7 cellular contexts compared by ENCODE assay signal in the genomic region with DNA sequence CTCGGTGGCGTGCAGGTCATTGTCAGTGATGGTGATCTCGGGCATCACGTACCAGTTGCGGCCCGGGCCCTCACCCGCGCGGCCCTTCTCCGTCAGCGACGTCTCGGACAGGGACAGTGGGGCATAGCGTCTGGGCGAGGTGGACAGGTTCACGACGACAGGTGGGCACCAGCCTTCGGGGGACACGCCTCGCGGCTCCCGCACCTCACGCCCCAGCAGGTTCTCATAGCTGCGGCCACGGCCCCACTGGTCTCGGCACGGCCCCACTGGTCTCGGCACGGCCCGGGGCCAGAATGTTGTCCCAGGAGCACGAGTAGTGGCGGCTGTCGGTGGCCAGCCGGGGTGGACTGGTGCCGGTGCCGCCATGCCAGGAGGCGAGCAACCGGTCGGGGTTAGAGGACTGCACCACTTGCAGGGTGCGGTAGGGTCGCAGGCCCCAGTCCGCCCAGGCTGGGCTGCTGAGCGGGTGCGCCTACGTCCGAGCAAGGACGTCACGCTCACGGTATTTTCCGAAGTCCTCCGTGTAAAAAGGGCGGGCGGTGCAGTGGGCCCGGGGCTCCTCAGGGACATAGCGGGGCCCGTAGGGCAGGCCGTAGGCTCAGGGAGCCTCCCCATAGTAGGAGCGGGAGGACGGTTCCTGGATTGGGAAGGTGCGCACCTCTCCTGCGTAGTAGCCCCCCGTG.
A peak's percentile ranks its signal among the peaks of the same experiment; 100 is the strongest.
DNase-seq lines count a peak whose midpoint lies in the region; ATAC-seq, FAIRE-seq and TF ChIP-seq lines count a peak whose summit lies in the region.
"Not testable (repeated sequence)": the region's sequence is repeated elsewhere in the genome, so short reads cannot be mapped to it uniquely, and the experiment has no call there.

No MANE protein-coding gene starts in this region.

- not testable (repeated sequence) for H3K27me3 ChIP-seq in right atrium auricular region

- not testable (repeated sequence) for H3K4me3 Mint-ChIP-seq in activated CD4-positive, alpha-beta T cell treated with anti-CD3 and anti-CD28 coated beads, Interleukin-2, amount 10 ng/mL, durations not matched to agents 24 days and 14 days; stimulated activated naive CD8-positive, alpha-beta T cell treated with anti-CD3 and anti-CD28 coated beads, Interleukin-15, amount 100 ng/mL, for 72 hours

- H3K4me1 Mint-ChIP-seq in activated CD4-positive, alpha-beta T cell treated with anti-CD3 and anti-CD28 coated beads, Interleukin-2, amount 10 ng/mL, durations not matched to agents 24 days and 14 days; stimulated activated naive CD8-positive, alpha-beta T cell treated with anti-CD3 and anti-CD28 coated beads, Interleukin-15, amount 100 ng/mL, for 72 hours: not testable (repeated sequence)

- not testable (repeated sequence) for H3K4me3 ChIP-seq in right atrium auricular region

- not testable (repeated sequence) for TF ChIP-seq CTCF in right atrium auricular region (IDR thresholded peaks at IDR 0.05)

- H3K9me3 Mint-ChIP-seq in activated CD4-positive, alpha-beta T cell treated with anti-CD3 and anti-CD28 coated beads, Interleukin-2, amount 10 ng/mL, durations not matched to agents 24 days and 14 days, result not testable (repeated sequence)
- peaks cover 4 to 13% of the 10 kb centered on the region in 2 donors for H3K9me3 Mint-ChIP-seq in stimulated activated naive CD8-positive, alpha-beta T cell treated with anti-CD3 and anti-CD28 coated beads, Interleukin-15, amount 100 ng/mL, for 72 hours

- intact Hi-C loops in activated CD4-positive, alpha-beta T cell treated with anti-CD3 and anti-CD28 coated beads, Interleukin-2, amount 10 ng/mL, durations not matched to agents 24 days and 14 days (cut with micrococcal nuclease); Right ventricle myocardium inferior (cut with DNase I): not testable (repeated sequence)

- FAIRE-seq in HTR-8/SVneo (lab: Jason Lieb, UNC) (peak; percentile 44), urothelium cell line (lab: Jason Lieb, UNC) (peak; percentile 96)

- not testable (repeated sequence) for DNase-seq in HTR-8/SVneo (ENCODE audit: insufficient read length, low spot score); stimulated activated naive CD8-positive, alpha-beta T cell treated with anti-CD3 and anti-CD28 coated beads, Interleukin-15, amount 100 ng/mL, for 72 hours; urothelium cell line (ENCODE audit: low spot score)
- DNase-seq in activated CD4-positive, alpha-beta T cell treated with anti-CD3 and anti-CD28 coated beads, Interleukin-2, amount 10 ng/mL, durations not matched to agents 24 days and 14 days, result peak; percentile 17
- DNase-seq in Right ventricle myocardium inferior (ENCODE audit: missing footprints), result peak; percentile 61
- peak; percentile 26 for DNase-seq in right atrium auricular region (ENCODE audit: low spot score)
- DNase-seq in mesenteric fat pad (ENCODE audit: low spot score), result peak; percentile 83

- not testable (repeated sequence) for H3K27ac ChIP-seq in right atrium auricular region

- not testable (repeated sequence) for H3K36me3 ChIP-seq in right atrium auricular region

- H3K27ac Mint-ChIP-seq in activated CD4-positive, alpha-beta T cell treated with anti-CD3 and anti-CD28 coated beads, Interleukin-2, amount 10 ng/mL, durations not matched to agents 24 days and 14 days; stimulated activated naive CD8-positive, alpha-beta T cell treated with anti-CD3 and anti-CD28 coated beads, Interleukin-15, amount 100 ng/mL, for 72 hours: not testable (repeated sequence)

- H3K27me3 Mint-ChIP-seq in activated CD4-positive, alpha-beta T cell treated with anti-CD3 and anti-CD28 coated beads, Interleukin-2, amount 10 ng/mL, durations not matched to agents 24 days and 14 days; stimulated activated naive CD8-positive, alpha-beta T cell treated with anti-CD3 and anti-CD28 coated beads, Interleukin-15, amount 100 ng/mL, for 72 hours: not testable (repeated sequence)

- H3K9me3 ChIP-seq in right atrium auricular region, result not testable (repeated sequence)

- not testable (repeated sequence) for ATAC-seq in Right ventricle myocardium inferior
- peak; percentile 6 for ATAC-seq in stimulated activated naive CD8-positive, alpha-beta T cell treated with anti-CD3 and anti-CD28 coated beads, Interleukin-15, amount 100 ng/mL, for 72 hours

- H3K36me3 Mint-ChIP-seq in activated CD4-positive, alpha-beta T cell treated with anti-CD3 and anti-CD28 coated beads, Interleukin-2, amount 10 ng/mL, durations not matched to agents 24 days and 14 days (ENCODE audit: low read depth), result not testable (repeated sequence)

- not testable (repeated sequence) for H3K4me1 ChIP-seq in right atrium auricular region
